Comparison of ENCODE assay signal across 21 cellular contexts in genomic region chr10:392705-393037, GRCh38.
A peak's percentile ranks its signal among the peaks of the same experiment; 100 is the strongest.
DNase-seq lines count a peak whose midpoint lies in the region; ATAC-seq, FAIRE-seq and TF ChIP-seq lines count a peak whose summit lies in the region.
"Had no signal": no experiment of that assay in that cellular context is flagged by ENCODE, and none has a peak within 500 bp of the region (broad histone marks: within the 10 kb centered on the region; RNA-seq: fewer than 3 reads in every experiment).

No MANE protein-coding gene starts in this region.

- no peak overlapping the region for H3K9ac ChIP-seq in H9 (ENCODE audit: extremely low read depth, insufficient read length, low read length)
- H3K9ac ChIP-seq in K562 (ENCODE audit: insufficient read depth in 1 of 2, low read depth in 2 of 2, low read length in 2 of 2), result no peak overlapping the region
- no peak overlapping the region for H3K9ac ChIP-seq in trophoblast cell (ENCODE audit: low read length)

- intact Hi-C loops in K562 (cut with micrococcal nuclease), result no loop called here

- TF ChIP-seq CTCF in H9 (conservative IDR thresholded peaks at IDR 0.05) (no peak), K562 (IDR thresholded peaks at IDR 0.05 in 2 of 3, conservative IDR thresholded peaks at IDR 0.05 in 1 of 3; ENCODE audit: insufficient read depth in 2 of 3, low read depth in 1 of 3, low read length in 3 of 3) (no peak), endothelial cell (IDR thresholded peaks at IDR 0.05; ENCODE audit: unreplicated experiment) (no peak), omental fat pad (IDR thresholded peaks at IDR 0.05) (no peak)

- no peak overlapping the region for H2AFZ ChIP-seq in H9 (ENCODE audit: low read length)
- H2AFZ ChIP-seq in K562 (ENCODE audit: low read depth, low read length), result no peak overlapping the region
- H2AFZ ChIP-seq in trophoblast cell (ENCODE audit: insufficient read depth, low read length, poor library complexity), result no peak overlapping the region
- H2AFZ ChIP-seq: PC-9 had no signal

- H3K79me1 ChIP-seq in H9 (ENCODE audit: insufficient read depth, low read depth, low read length, poor library complexity, severe bottlenecking) (no peaks in the 10 kb centered on the region), trophoblast cell (ENCODE audit: low read length) (peaks cover 20% of the 10 kb centered on the region)

- no peak for TF ChIP-seq RAD21 in K562 (CRISPR knock-in tag; conservative IDR thresholded peaks at IDR 0.05 in 1 of 2, IDR thresholded peaks at IDR 0.05 in 1 of 2)

- no peak overlapping the region for H4K8ac ChIP-seq in H9 (replicated peaks; ENCODE audit: insufficient read length, low read depth, low read length)
- no peak overlapping the region for H4K8ac ChIP-seq in trophoblast cell (ENCODE audit: low read depth, low read length)

- H3K4me2 ChIP-seq in H9 (ENCODE audit: insufficient read depth, insufficient read length, low read length) (no peak overlapping the region), K562 (ENCODE audit: insufficient read depth, low read length) (no peak overlapping the region), trophoblast cell (ENCODE audit: low read length) (no peak overlapping the region)
- H3K4me2 ChIP-seq: PC-9 had no signal

- no peak overlapping the region for H2BK20ac ChIP-seq in H9 (ENCODE audit: low read depth, low read length, poor library complexity, severe bottlenecking)

- POLR2A ChIA-PET in K562 (lab: Yijun Ruan, JAX), result no interaction called here

- WGBS in H9 (ENCODE audit: extremely low coverage, insufficient read length, low lambda C conversion rate), result no CpG with 5 or more reads among the region's 21 CpGs
- 4% methylated on average over 20 of the region's 21 CpGs for WGBS in K562 (ENCODE audit: insufficient coverage, low coverage, missing lambda C conversion rate)
- 100% methylated on average over 7 of the region's 21 CpGs for WGBS in trophoblast cell (ENCODE audit: extremely low coverage, insufficient coverage, insufficient read length)
- WGBS in small intestine, 3 donors, result 91 to 95% (median 93%) methylated on average over 21 of the region's 21 CpGs

- no peak overlapping the region for H2BK5ac ChIP-seq in H9 (ENCODE audit: insufficient read length, low read length)
- H2BK5ac ChIP-seq in trophoblast cell (ENCODE audit: low read depth, low read length, poor library complexity), result no peak overlapping the region

- H3K18ac ChIP-seq in H9 (ENCODE audit: insufficient read length, low read depth, low read length) (no peak overlapping the region), trophoblast cell (ENCODE audit: low read length) (no peak overlapping the region)

- H3K4me1 ChIP-seq in H9 (ENCODE audit: insufficient read depth, low read length) (0 out of 2 replicates have a peak, but pooled peaks cover 2% of the 10 kb centered on the region), K562 (replicated peaks in 1 of 2; ENCODE audit: control insufficient read depth in 2 of 2, insufficient read depth in 2 of 2, low read length in 2 of 2) (no peaks in the 10 kb centered on the region; a peak in 1 of 5 replicates), trophoblast cell (ENCODE audit: control insufficient read depth in 1 of 2, insufficient read depth in 2 of 2, low read length in 2 of 2) (peaks cover 17 to 25% of the 10 kb centered on the region in 2 experiments), small intestine (ENCODE audit: control insufficient read depth in 2 of 2, insufficient read depth in 1 of 2, low read depth in 1 of 2, low read length in 1 of 2) (no peaks in the 10 kb centered on the region)

- H3K27me3 Mint-ChIP-seq in H9 (ENCODE audit: low read depth) (no peaks in the 10 kb centered on the region), endothelial cell (ENCODE audit: unreplicated experiment) (peaks cover 6% of the 10 kb centered on the region)

- H3K23ac ChIP-seq in H9 (ENCODE audit: insufficient read length, low read depth, low read length) (no peak overlapping the region), trophoblast cell (ENCODE audit: low read length) (no peak overlapping the region)

- no peak for TF ChIP-seq EP300 in K562 (IDR thresholded peaks at IDR 0.05; ENCODE audit: low read length)

- H3K36me3 Mint-ChIP-seq in H9 (ENCODE audit: insufficient read depth in 1 of 3, low read depth in 3 of 3), result peaks cover 3 to 11% (median 8%) of the 10 kb centered on the region in 3 experiments; a peak in 6 of 7 replicates
- H3K36me3 Mint-ChIP-seq in endothelial cell (ENCODE audit: low read depth, unreplicated experiment), result peaks cover 22% of the 10 kb centered on the region

- H3K36me3 ChIP-seq in K562 (ENCODE audit: control insufficient read depth, insufficient read depth, low read length) (no peaks in the 10 kb centered on the region), trophoblast cell (ENCODE audit: control insufficient read depth in 1 of 2, insufficient read depth in 2 of 2, low read length in 2 of 2) (peaks cover 9 to 12% of the 10 kb centered on the region in 2 experiments), small intestine (ENCODE audit: control insufficient read depth in 2 of 2, insufficient read depth in 2 of 2, low read length in 2 of 2) (no peaks in the 10 kb centered on the region)

- H3K9me3 ChIP-seq in H9 (ENCODE audit: control insufficient read depth, low read depth, low read length) (no peaks in the 10 kb centered on the region), K562 (replicated peaks; ENCODE audit: control insufficient read depth, insufficient read depth, low read depth, low read length) (no peaks in the 10 kb centered on the region), trophoblast cell (ENCODE audit: insufficient read depth, low read depth, low read length) (no peaks in the 10 kb centered on the region), small intestine (ENCODE audit: control insufficient read depth, low read depth) (no peaks in the 10 kb centered on the region)

- DNase-seq in H9 (no peak), K562 (ENCODE audit: extremely low read depth in 1 of 4, low spot score in 3 of 4) (no peak), endothelial cell (ENCODE audit: low spot score) (no peak), trophoblast cell (no peak), small intestine (no peak), omental fat pad (ENCODE audit: low spot score) (no peak)
- no peak for DNase-seq in effector CD8-positive, alpha-beta T cell (lab: John Stamatoyannopoulos, UW)
- DNase-seq: AML-193; CD8-positive, alpha-beta T cell; DND-41; HCEC 1CT; NCI-H1105 treated with DMSO at 0.1 percent for 48 hours; NCI-H1694; NCI-H2081 treated with DMSO at 0.1 percent for 48 hours; NCI-H524 treated with DMSO at 0.1 percent for 48 hours; PC-9; RPMI8226; SHP77 treated with DMSO at 0.1 percent for 48 hours had no signal

- H3K4ac ChIP-seq in H9 (ENCODE audit: low read depth, low read length), result no peak overlapping the region
- H3K4ac ChIP-seq in trophoblast cell (ENCODE audit: low read depth, low read length), result no peak overlapping the region

- H3K4me3 Mint-ChIP-seq in H9 (no peak overlapping the region), endothelial cell (ENCODE audit: unreplicated experiment) (no peak overlapping the region)
- H3K4me3 Mint-ChIP-seq: CD8-positive, alpha-beta T cell had no signal

- BruUV-seq in K562 (replicated peaks; lab: Mats Ljungman, UMichigan), result no TSS peak

- H4K20me1 ChIP-seq in H9 (ENCODE audit: control insufficient read depth, insufficient read depth, insufficient read length), result no peaks in the 10 kb centered on the region
- H4K20me1 ChIP-seq in K562 (replicated peaks; ENCODE audit: control insufficient read depth, insufficient read depth, low read length), result peaks cover 7% of the 10 kb centered on the region; the same call in 1 of the 2 replicates

- H3K9me1 ChIP-seq in K562 (ENCODE audit: control insufficient read depth, insufficient read depth, low read length), result no peaks in the 10 kb centered on the region

- in situ Hi-C loops in K562 (cut with MboI), result no loop called here

- H3K79me2 ChIP-seq in H9 (ENCODE audit: insufficient read depth, low read length) (no peaks in the 10 kb centered on the region), K562 (ENCODE audit: control insufficient read depth, insufficient read depth, low read length) (no peaks in the 10 kb centered on the region), trophoblast cell (ENCODE audit: control insufficient read depth, insufficient read depth, low read length, poor library complexity) (peaks cover 2% of the 10 kb centered on the region)

- H3K56ac ChIP-seq in H9 (ENCODE audit: insufficient read length, low read depth, low read length), result no peak overlapping the region

- H3K4me3 ChIP-seq in K562, result no peak overlapping the region
- peak overlapping the region; percentile 13 for H3K4me3 ChIP-seq in trophoblast cell (ENCODE audit: low read depth, low read length)
- no peak overlapping the region for H3K4me3 ChIP-seq in small intestine (ENCODE audit: low read depth in 1 of 2, low read length in 2 of 2)
- H3K4me3 ChIP-seq: GM12878, PC-9, SK-N-MC had no signal

- H3K9me3 Mint-ChIP-seq in H9 (0 out of 5 replicates have a peak, but pooled peaks cover 0 to 2% of the 10 kb centered on the region in 2 experiments), endothelial cell (ENCODE audit: unreplicated experiment) (no peaks in the 10 kb centered on the region)
- H3K9me3 Mint-ChIP-seq: CD8-positive, alpha-beta T cell had no signal

- H2BK120ac ChIP-seq in H9 (ENCODE audit: low read depth, low read length, poor library complexity, severe bottlenecking) (no peak overlapping the region), trophoblast cell (ENCODE audit: insufficient read depth, low read length, poor library complexity) (no peak overlapping the region)

- peak overlapping the region; percentile 4 to 36 (median 9); a peak in 4 of 7 replicates for H3K27ac Mint-ChIP-seq in H9
- peak overlapping the region; percentile 28 for H3K27ac Mint-ChIP-seq in endothelial cell (ENCODE audit: unreplicated experiment)
- H3K27ac Mint-ChIP-seq: CD8-positive, alpha-beta T cell had no signal

- H3K27me3 ChIP-seq in H9 (ENCODE audit: insufficient read depth, low read length) (no peaks in the 10 kb centered on the region), K562 (ENCODE audit: control insufficient read depth in 2 of 2, insufficient read depth in 2 of 2, low read length in 2 of 2) (peaks cover 11 to 42% of the 10 kb centered on the region in 2 experiments), trophoblast cell (ENCODE audit: insufficient read depth, low read length) (no peaks in the 10 kb centered on the region), small intestine (ENCODE audit: control insufficient read depth in 2 of 2, insufficient read depth in 2 of 2, low read length in 2 of 2) (no peaks in the 10 kb centered on the region)

- H2BK12ac ChIP-seq in H9 (ENCODE audit: insufficient read length, low read depth, low read length) (no peak overlapping the region), trophoblast cell (ENCODE audit: low read length) (no peak overlapping the region)

- no peak for FAIRE-seq in K562 (lab: Jason Lieb, UNC)
- no peak for FAIRE-seq in small intestine (lab: Jason Lieb, UNC)
- FAIRE-seq: GM12878, HTR-8/SVneo had no signal

- ATAC-seq in K562 (no peak), omental fat pad (ENCODE audit: low FRiP score) (no peak)
- ATAC-seq: CD8-positive, alpha-beta T cell; GM12878 had no signal

- no peak overlapping the region for H4K91ac ChIP-seq in H9 (ENCODE audit: insufficient read length, low read depth, low read length)
- H4K91ac ChIP-seq in trophoblast cell (ENCODE audit: low read depth, low read length), result no peak overlapping the region

- no peak overlapping the region for H3T11ph ChIP-seq in H9 (ENCODE audit: low read length)

- H3K23me2 ChIP-seq in H9 (ENCODE audit: insufficient read length, low read depth, low read length, poor library complexity, severe bottlenecking), result no peaks in the 10 kb centered on the region

- CTCF ChIA-PET in K562 (lab: Yijun Ruan, JAX; ENCODE audit: low intra/inter-chr PET ratio), result no interaction called here

- no peak overlapping the region for H4K5ac ChIP-seq in H9 (ENCODE audit: insufficient read length, low read depth, low read length)

- no peak overlapping the region for H2AK5ac ChIP-seq in H9 (ENCODE audit: insufficient read length, low read length)
- H2AK5ac ChIP-seq in trophoblast cell (ENCODE audit: low read length), result no peak overlapping the region

- no peak overlapping the region; the same call in 1 of the 2 replicates for H3K14ac ChIP-seq in H9 (ENCODE audit: insufficient read depth, low read length)
- no peak overlapping the region for H3K14ac ChIP-seq in trophoblast cell (ENCODE audit: low read length)

- H2BK15ac ChIP-seq in H9 (ENCODE audit: low read depth, low read length), result no peak overlapping the region

- peaks cover 8 to 16% of the 10 kb centered on the region in 2 experiments for H3K4me1 Mint-ChIP-seq in H9
- H3K4me1 Mint-ChIP-seq in endothelial cell (ENCODE audit: unreplicated experiment), result peaks cover 19% of the 10 kb centered on the region

- H4K12ac ChIP-seq in trophoblast cell (ENCODE audit: low read depth, low read length), result no peak overlapping the region

- H3K27ac ChIP-seq in H9 (ENCODE audit: insufficient read length, low read depth, low read length) (no peak overlapping the region), K562 (ENCODE audit: extremely low read depth, low read depth, low read length) (no peak overlapping the region), trophoblast cell (ENCODE audit: low read depth, low read length) (no peak overlapping the region), small intestine (ENCODE audit: low read depth in 1 of 2, low read length in 1 of 2) (no peak overlapping the region)
- H3K27ac ChIP-seq: PC-9, SK-N-MC had no signal

- TF ChIP-seq POLR2A in K562 (conservative IDR thresholded peaks at IDR 0.05), result no peak
